In the genomic region with DNA sequence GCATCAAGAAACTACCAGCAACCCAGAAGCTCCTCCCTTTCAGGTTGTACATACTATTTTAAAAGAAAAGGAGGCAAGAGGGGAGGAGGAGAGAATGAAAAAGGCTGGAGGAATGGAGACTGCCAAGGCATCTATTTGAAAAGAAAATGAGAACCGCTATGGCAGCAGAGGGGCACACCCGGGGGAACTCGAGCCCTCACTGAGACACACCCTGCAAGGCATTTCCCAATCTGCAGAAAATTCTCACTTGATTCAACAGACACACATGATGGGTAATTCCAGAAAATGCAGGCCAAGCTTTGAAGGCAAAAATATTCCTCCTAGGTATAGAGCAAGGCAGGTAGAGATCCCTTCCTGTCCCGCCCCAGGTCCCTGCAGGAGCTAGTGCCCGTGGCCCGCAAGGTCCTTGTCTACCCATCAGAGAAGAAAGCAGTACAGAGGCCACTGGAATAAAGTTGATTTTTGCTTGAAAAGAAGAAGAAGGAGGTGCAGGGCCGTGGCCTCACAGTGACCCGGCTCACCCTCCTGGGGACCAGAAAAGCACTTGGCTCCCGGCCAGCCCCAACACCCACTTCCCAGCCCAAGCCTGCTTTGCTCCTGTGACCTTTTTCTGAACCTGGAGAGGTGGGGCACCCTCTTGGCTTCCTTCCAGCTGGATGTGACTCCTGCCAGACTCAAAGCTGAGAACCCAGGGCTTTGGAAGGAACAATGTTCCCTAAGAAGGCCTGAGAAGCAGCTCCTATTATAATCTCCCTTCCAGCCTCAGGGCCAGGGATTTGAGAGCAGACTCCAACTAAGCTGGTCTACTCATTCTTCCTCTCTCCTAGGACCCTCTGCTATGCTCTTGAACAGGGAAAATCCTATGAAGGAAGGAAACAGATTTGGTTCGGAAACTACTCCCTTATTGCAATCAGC, we compare ENCODE assay signal across 11 cellular contexts. TPM values are rescaled to one million over a fixed set of nuclear protein-coding genes. Genes with fewer than 3 reads are reported as not detected.
DNase-seq lines count a peak whose midpoint lies in the region; ATAC-seq, FAIRE-seq and TF ChIP-seq lines count a peak whose summit lies in the region.
"Had no signal": no experiment of that assay in that cellular context is flagged by ENCODE, and none has a peak within 500 bp of the region (broad histone marks: within the 10 kb centered on the region; RNA-seq: fewer than 3 reads in every experiment).

No MANE protein-coding gene starts in this region.

- FAIRE-seq in HepG2 (lab: Jason Lieb, UNC): no peak

- no peaks in the 10 kb centered on the region for H3K36me3 ChIP-seq in right lobe of liver
- no peaks in the 10 kb centered on the region for H3K36me3 ChIP-seq in HepG2 (replicated peaks in 1 of 2; ENCODE audit: control insufficient read depth in 1 of 2, insufficient read depth in 2 of 2, low read length in 2 of 2)
- H3K36me3 ChIP-seq in SJSA1: no peaks in the 10 kb centered on the region
- H3K36me3 ChIP-seq: gastrocnemius medialis had no signal

- no peaks in the 10 kb centered on the region for H3K4me1 ChIP-seq in right lobe of liver
- no peaks in the 10 kb centered on the region for H3K4me1 ChIP-seq in HepG2 (ENCODE audit: insufficient read depth, low read length)
- peaks cover 6% of the 10 kb centered on the region; the same call in 1 of the 2 replicates for H3K4me1 ChIP-seq in SJSA1 (replicated peaks)
- H3K4me1 ChIP-seq in right cardiac atrium (ENCODE audit: control insufficient read depth, insufficient read depth, low read length): no peaks in the 10 kb centered on the region

- ATAC-seq in right lobe of liver (peak in 1 of 4 donors; percentile 35), HepG2 (no peak), right cardiac atrium (peak; percentile 57 to 89), HG02759 (IDR thresholded peaks at IDR 0.05; ENCODE audit: unreplicated experiment) (no peak)
- ATAC-seq: gastrocnemius medialis had no signal

- in situ Hi-C loops in HepG2 (cut with HindIII; ENCODE audit: extremely low pct_ligation_motif_present, low pct_unique_long_range_greater_than_20kb) (no loop called here), GM13977 (cut with MboI; ENCODE audit: low pct_unique_long_range_greater_than_20kb, low sequenced_read_pairs, unreplicated experiment) (no loop called here)

- no peaks in the 10 kb centered on the region for H3K79me2 ChIP-seq in HepG2 (ENCODE audit: insufficient read depth, low read length)

- WGBS in right lobe of liver (ENCODE audit: insufficient coverage, low coverage, low lambda C conversion rate, missing lambda C conversion rate): 74% methylated on average over 4 of the region's 10 CpGs
- WGBS in HepG2 (ENCODE audit: low lambda C conversion rate): 32% methylated on average over 7 of the region's 10 CpGs
- 54% methylated on average over 10 of the region's 10 CpGs for WGBS in right cardiac atrium

- peak; percentile 38 to 59 (median 55) for DNase-seq in right lobe of liver
- no peak for DNase-seq in HepG2 (ENCODE audit: low spot score)
- peak; percentile 17 to 47 for DNase-seq in SJSA1 (ENCODE audit: low read depth in 1 of 2, low spot score in 2 of 2)
- DNase-seq in right cardiac atrium: peak; percentile 60 to 87 (median 84)
- no peak for DNase-seq in GM13977 (ENCODE audit: low spot score)
- no peak for DNase-seq in cerebellum (ENCODE audit: low spot score)
- DNase-seq in NCI-H1694 (lab: John Stamatoyannopoulos, UW): no peak
- DNase-seq: activated CD4-positive, alpha-beta T cell treated with anti-CD3 and anti-CD28 coated beads for 4 hours had no signal

- TF ChIP-seq POLR2A in right lobe of liver (IDR thresholded peaks at IDR 0.05): no peak
- TF ChIP-seq POLR2A in HepG2 (IDR thresholded peaks at IDR 0.05; ENCODE audit: insufficient read depth in 1 of 2, low read depth in 2 of 2, low read length in 2 of 2): no peak

- no peaks in the 10 kb centered on the region for H4K20me1 ChIP-seq in HepG2 (ENCODE audit: insufficient read depth, low read length)

- H3K27me3 ChIP-seq in right lobe of liver (no peaks in the 10 kb centered on the region), HepG2 (ENCODE audit: control insufficient read depth in 1 of 2, insufficient read depth in 2 of 2, low read length in 2 of 2) (no peaks in the 10 kb centered on the region; a peak in 1 of 5 replicates), SJSA1 (replicated peaks) (no peaks in the 10 kb centered on the region), right cardiac atrium (ENCODE audit: control insufficient read depth, insufficient read depth) (no peaks in the 10 kb centered on the region)
- H3K27me3 ChIP-seq: gastrocnemius medialis had no signal

- no peak overlapping the region for H3K9ac ChIP-seq in HepG2 (ENCODE audit: insufficient read depth, low read depth, low read length)

- no peak for TF ChIP-seq RAD21 in HepG2 (CRISPR knock-in tag; IDR thresholded peaks at IDR 0.05)

- BruUV-seq in HepG2 (replicated peaks; lab: Mats Ljungman, UMichigan): no TSS peak

- H3K4me3 ChIP-seq in right lobe of liver: no peak overlapping the region
- no peak overlapping the region for H3K4me3 ChIP-seq in HepG2 (replicated peaks in 1 of 3; ENCODE audit: insufficient read depth in 1 of 3, low read depth in 2 of 3, low read length in 3 of 3)
- H3K4me3 ChIP-seq in SJSA1: no peak overlapping the region
- no peak overlapping the region for H3K4me3 ChIP-seq in right cardiac atrium (ENCODE audit: low read length)
- H3K4me3 ChIP-seq: gastrocnemius medialis had no signal

- H3K4me2 ChIP-seq in HepG2 (ENCODE audit: low read depth, low read length): no peak overlapping the region

- H3K9me3 ChIP-seq in right lobe of liver (no peaks in the 10 kb centered on the region), HepG2 (ENCODE audit: low read length) (no peaks in the 10 kb centered on the region), SJSA1 (replicated peaks) (no peaks in the 10 kb centered on the region), right cardiac atrium (ENCODE audit: control insufficient read depth, low read length) (no peaks in the 10 kb centered on the region)
- H3K9me3 ChIP-seq: gastrocnemius medialis had no signal

- CTCF ChIA-PET in HepG2 (lab: Yijun Ruan, JAX; ENCODE audit: low intra/inter-chr PET ratio, low total read pairs): no interaction called here

- POLR2A ChIA-PET in HepG2 (lab: Yijun Ruan, JAX): no interaction called here

- intact Hi-C loops in right lobe of liver (cut with DNase I): no loop called here
- intact Hi-C loops in HepG2 (cut with micrococcal nuclease; ENCODE audit: unreplicated experiment): no loop called here
- intact Hi-C loops in right cardiac atrium (cut with DNase I): no loop called here

- no peak overlapping the region for H2AFZ ChIP-seq in HepG2 (ENCODE audit: low read length)

- TF ChIP-seq EP300 in HepG2 (IDR thresholded peaks at IDR 0.05; ENCODE audit: low read depth in 2 of 2, low read length in 2 of 2) (no peak), HepG2 (CRISPR knock-in tag; IDR thresholded peaks at IDR 0.05; ENCODE audit: borderline replicate concordance) (no peak)

- no peak overlapping the region for H3K27ac ChIP-seq in right lobe of liver
- no peak overlapping the region for H3K27ac ChIP-seq in HepG2 (ENCODE audit: extremely low read length, insufficient read depth, low read length)
- H3K27ac ChIP-seq in SJSA1: no peak overlapping the region
- H3K27ac ChIP-seq in right cardiac atrium (ENCODE audit: low read length): no peak overlapping the region
- H3K27ac ChIP-seq: C4-2B, gastrocnemius medialis had no signal

- TF ChIP-seq CTCF in right lobe of liver (IDR thresholded peaks at IDR 0.05) (no peak), HepG2 (CRISPR knock-in tag; IDR thresholded peaks at IDR 0.05) (no peak), GM13977 (IDR thresholded peaks at IDR 0.05; ENCODE audit: extremely low read depth, insufficient read depth, missing control alignments) (no peak)

RNA-seq across cellular contexts. Expression of gene PIK3CG, which starts 6.2 kb away (rescaled TPM):
- total RNA-seq in right lobe of liver (1 to 10 TPM in 1 of 6 experiments, under 1 TPM in 5; 0.53 to 1.9 (median 0.71) TPM), HepG2 (2016; rRNA removed; fragmentation: Illumina TruSeq; extraction: Trizol) (not detected in 2 replicates), right cardiac atrium (1 to 10 TPM; 1.8 to 3.3 (median 2.4) TPM), cerebellum (1.9 TPM)
- total RNA-seq in HepG2 (2016; cell fraction: cytosol; rRNA removed; fragmentation: Illumina TruSeq; extraction: Trizol; ENCODE audit: low read depth): not detected in 2 replicates
- not detected in 2 replicates for total RNA-seq in HepG2 (2016; cell fraction: insoluble cytoplasmic fraction; rRNA removed; fragmentation: Illumina TruSeq; extraction: Trizol)
- total RNA-seq in HepG2 (2016; cell fraction: membrane; rRNA removed; fragmentation: Illumina TruSeq; extraction: Trizol): not detected in 2 replicates
- total RNA-seq in HepG2 (2016; cell fraction: nucleus; rRNA removed; fragmentation: Illumina TruSeq; extraction: Trizol): not detected in 2 replicates
- polyA plus RNA-seq in HepG2 (2011; rRNA removed) (not detected in 2 replicates), right cardiac atrium (0.14 TPM)
- polyA plus RNA-seq in HepG2 (2011; cell fraction: cytosol; rRNA removed): not detected in 2 replicates
- polyA plus RNA-seq in HepG2 (2011; cell fraction: nucleus; rRNA removed): not detected in 2 replicates
- not detected in 2 replicates for polyA plus RNA-seq in HepG2 (2012)
- not detected in 2 replicates for polyA plus RNA-seq in HepG2 (2016; cell fraction: cytosol; fragmentation: Illumina TruSeq; extraction: Trizol; ENCODE audit: low read depth)
- polyA plus RNA-seq in HepG2 (2016; cell fraction: insoluble cytoplasmic fraction; fragmentation: Illumina TruSeq; extraction: Trizol; ENCODE audit: low read depth): not detected in 2 replicates
- polyA plus RNA-seq in HepG2 (2016; cell fraction: membrane; fragmentation: Illumina TruSeq; extraction: Trizol; ENCODE audit: low read depth): not detected in 2 replicates
- polyA plus RNA-seq in HepG2 (2016; cell fraction: nucleus; fragmentation: Illumina TruSeq; extraction: Trizol; ENCODE audit: insufficient read depth, low read depth): not detected in 2 replicates
- polyA minus RNA-seq in HepG2 (2011; rRNA and poly(A)+ RNA removed; ENCODE audit: low replicate concordance): 0.04 and 0.16 TPM in 2 replicates
- not detected in 2 replicates for polyA minus RNA-seq in HepG2 (2011; cell fraction: cytosol; rRNA and poly(A)+ RNA removed)
- polyA minus RNA-seq in HepG2 (2011; cell fraction: nucleus; rRNA and poly(A)+ RNA removed): not detected in 2 replicates
- 0.84 and 1.2 TPM in 2 replicates for total RNA-seq in SJSA1 (2014; rRNA removed; shearing (Covaris generic))

Comparison
In these comparisons a context has a peak if more than half of its experiments do, and no peak if none do; other contexts are left out.
1. DNase-seq: peak in right lobe of liver (3 of 3), SJSA1 (2 of 2) and right cardiac atrium (3 of 3); none in HepG2 (single experiment), GM13977 (single experiment), cerebellum (single experiment) and NCI-H1694 (single experiment).
2. ATAC-seq: peak in right cardiac atrium (2 of 2); none in HepG2 (single experiment) and HG02759 (single experiment).